20 cellular contexts compared by ENCODE assay signal in genomic region chr6:149194815-149195558, GRCh38.
DNase-seq lines count a peak whose midpoint lies in the region; ATAC-seq and TF ChIP-seq lines count a peak whose summit lies in the region.
"Had no signal": no experiment of that assay in that cellular context is flagged by ENCODE, and none has a peak within 500 bp of the region (broad histone marks: within the 10 kb centered on the region; RNA-seq: fewer than 3 reads in every experiment).

No MANE protein-coding gene starts in this region.

- H3K27ac Mint-ChIP-seq in stimulated activated naive CD8-positive, alpha-beta T cell treated with anti-CD3 and anti-CD28 coated beads, Interleukin-15, Interleukin-2, amounts not matched to agents 100 ng/mL and 50 ng/mL, for 24 hours, result peak overlapping the region; percentile 33
- peak overlapping the region in 1 of 2 donors; percentile 42 for H3K27ac Mint-ChIP-seq in stimulated activated naive CD8-positive, alpha-beta T cell treated with anti-CD3 and anti-CD28 coated beads, Interleukin-15, amount 100 ng/mL, for 72 hours

- peaks cover 5% of the 10 kb centered on the region for H3K9me3 Mint-ChIP-seq in stimulated activated naive CD8-positive, alpha-beta T cell treated with anti-CD3 and anti-CD28 coated beads, Interleukin-15, Interleukin-2, amounts not matched to agents 100 ng/mL and 50 ng/mL, for 24 hours
- H3K9me3 Mint-ChIP-seq in stimulated activated naive CD8-positive, alpha-beta T cell treated with anti-CD3 and anti-CD28 coated beads, Interleukin-15, amount 100 ng/mL, for 72 hours, result peaks cover 30 to 31% of the 10 kb centered on the region in 2 donors

- no peaks in the 10 kb centered on the region for H3K27me3 ChIP-seq in uterus
- H3K27me3 ChIP-seq: MG63, transverse colon had no signal

- H3K4me3 ChIP-seq in uterus, result no peak overlapping the region
- H3K4me3 ChIP-seq: MG63, transverse colon had no signal

- no peak overlapping the region for H3K27ac ChIP-seq in uterus
- H3K27ac ChIP-seq: HL-60, transverse colon had no signal

- no peak for TF ChIP-seq CTCF in uterus (IDR thresholded peaks at IDR 0.05)

- no peak for ATAC-seq in stimulated activated naive CD8-positive, alpha-beta T cell treated with anti-CD3 and anti-CD28 coated beads, Interleukin-15, amount 100 ng/mL, for 72 hours
- peak; percentile 76 for ATAC-seq in GM19351 (IDR thresholded peaks at IDR 0.05; ENCODE audit: unreplicated experiment)
- peak; percentile 61 for ATAC-seq in HG03442 (IDR thresholded peaks at IDR 0.05; ENCODE audit: unreplicated experiment)
- ATAC-seq in HG03565 (IDR thresholded peaks at IDR 0.05; ENCODE audit: unreplicated experiment), result no peak
- ATAC-seq: naive thymus-derived CD4-positive, alpha-beta T cell; stimulated activated naive CD8-positive, alpha-beta T cell treated with anti-CD3 and anti-CD28 coated beads, Interleukin-15, Interleukin-2, amounts not matched to agents 100 U/mL and 50 U/mL, for 24 hours had no signal

- no peaks in the 10 kb centered on the region for H3K36me3 ChIP-seq in uterus
- H3K36me3 ChIP-seq: MG63, transverse colon had no signal

- peaks cover 5% of the 10 kb centered on the region for H3K36me3 Mint-ChIP-seq in stimulated activated naive CD8-positive, alpha-beta T cell treated with anti-CD3 and anti-CD28 coated beads, Interleukin-15, Interleukin-2, amounts not matched to agents 100 ng/mL and 50 ng/mL, for 24 hours (ENCODE audit: low read depth)
- H3K36me3 Mint-ChIP-seq: IgD-negative memory B cell had no signal

- intact Hi-C loops in uterus (cut with DNase I; ENCODE audit: low total_unique reads), result no loop called here

- H3K4me1 Mint-ChIP-seq in stimulated activated naive CD8-positive, alpha-beta T cell treated with anti-CD3 and anti-CD28 coated beads, Interleukin-15, Interleukin-2, amounts not matched to agents 100 ng/mL and 50 ng/mL, for 24 hours (ENCODE audit: low read depth), result peaks cover 18% of the 10 kb centered on the region
- peaks cover 12% of the 10 kb centered on the region for H3K4me1 Mint-ChIP-seq in stimulated activated naive CD8-positive, alpha-beta T cell treated with anti-CD3 and anti-CD28 coated beads, Interleukin-15, amount 100 ng/mL, for 72 hours

- no peaks in the 10 kb centered on the region for H3K9me3 ChIP-seq in uterus

- no peaks in the 10 kb centered on the region for H3K27me3 Mint-ChIP-seq in stimulated activated naive CD8-positive, alpha-beta T cell treated with anti-CD3 and anti-CD28 coated beads, Interleukin-15, Interleukin-2, amounts not matched to agents 100 ng/mL and 50 ng/mL, for 24 hours
- H3K27me3 Mint-ChIP-seq in stimulated activated naive CD8-positive, alpha-beta T cell treated with anti-CD3 and anti-CD28 coated beads, Interleukin-15, amount 100 ng/mL, for 72 hours, result no peaks in the 10 kb centered on the region
- H3K27me3 Mint-ChIP-seq: IgD-negative memory B cell; naive thymus-derived CD4-positive, alpha-beta T cell had no signal

- TF ChIP-seq POLR2A in uterus (IDR thresholded peaks at IDR 0.05), result no peak

- no peak overlapping the region for H3K4me3 Mint-ChIP-seq in stimulated activated naive CD8-positive, alpha-beta T cell treated with anti-CD3 and anti-CD28 coated beads, Interleukin-15, Interleukin-2, amounts not matched to agents 100 ng/mL and 50 ng/mL, for 24 hours
- no peak overlapping the region for H3K4me3 Mint-ChIP-seq in stimulated activated naive CD8-positive, alpha-beta T cell treated with anti-CD3 and anti-CD28 coated beads, Interleukin-15, amount 100 ng/mL, for 72 hours
- H3K4me3 Mint-ChIP-seq: naive thymus-derived CD4-positive, alpha-beta T cell had no signal

- DNase-seq in stimulated activated naive CD8-positive, alpha-beta T cell treated with anti-CD3 and anti-CD28 coated beads, Interleukin-15, amount 100 ng/mL, for 72 hours, result no peak
- no peak for DNase-seq in NCI-H345 (lab: John Stamatoyannopoulos, UW)
- DNase-seq in uterus, result no peak
- DNase-seq in nucleus accumbens (lab: John Stamatoyannopoulos, UW), result no peak
- DNase-seq: activated effector memory CD4-positive, alpha-beta T cell treated with anti-CD3 and anti-CD28 coated beads, Interleukin-2, amount 50 U/mL, for 16 hours; EL; kidney glomerular epithelial cell; MG63; naive thymus-derived CD4-positive, alpha-beta T cell; NCI-H146; NCI-H82; posterior cingulate gyrus; stimulated activated naive CD8-positive, alpha-beta T cell treated with anti-CD3 and anti-CD28 coated beads, Interleukin-15, Interleukin-2, amounts not matched to agents 100 U/mL and 50 U/mL, for 24 hours; transverse colon had no signal

- no peaks in the 10 kb centered on the region for H3K4me1 ChIP-seq in uterus
- H3K4me1 ChIP-seq: transverse colon had no signal

Comparison
In these comparisons a context has a peak if more than half of its experiments do, and no peak if none do; other contexts are left out.
1. ATAC-seq: peak in GM19351 (single experiment) and HG03442 (single experiment); none in stimulated activated naive CD8-positive, alpha-beta T cell treated with anti-CD3 and anti-CD28 coated beads, Interleukin-15, amount 100 ng/mL, for 72 hours (single experiment) and HG03565 (single experiment).